In genomic region chr10:110378533-110379108, GRCh38 we compare ENCODE assay signal across 17 cellular contexts.
DNase-seq lines count a peak whose midpoint lies in the region; ATAC-seq, FAIRE-seq and TF ChIP-seq lines count a peak whose summit lies in the region.
"Had no signal": no experiment of that assay in that cellular context is flagged by ENCODE, and none has a peak within 500 bp of the region (broad histone marks: within the 10 kb centered on the region; RNA-seq: fewer than 3 reads in every experiment).

No MANE protein-coding gene starts in this region.

- no peak overlapping the region for H3K4me2 ChIP-seq in K562 (ENCODE audit: insufficient read depth, low read length)
- no peak overlapping the region for H3K4me2 ChIP-seq in GM23338

- FAIRE-seq in K562 (lab: Jason Lieb, UNC), result peak; percentile 52
- FAIRE-seq: D721Med, GM18507, H54 had no signal

- H3K79me2 ChIP-seq in K562 (ENCODE audit: control insufficient read depth, insufficient read depth, low read length) (no peaks in the 10 kb centered on the region), GM23338 (replicated peaks; ENCODE audit: insufficient read depth) (no peaks in the 10 kb centered on the region)

- TF ChIP-seq EP300 in K562 (IDR thresholded peaks at IDR 0.05; ENCODE audit: low read length), result 0 out of 2 replicates have a peak, but pooled peaks have one; percentile 6

- CTCF ChIA-PET in Caco-2 (lab: Charles Lee), result no interaction called here
- CTCF ChIA-PET in HEK293 (lab: Yijun Ruan, JAX), result no interaction called here
- CTCF ChIA-PET in K562 (lab: Yijun Ruan, JAX; ENCODE audit: low intra/inter-chr PET ratio), result no interaction called here

- H3K27ac ChIP-seq in HEK293 (ENCODE audit: extremely low read depth, low read depth, low read length) (no peak overlapping the region), K562 (ENCODE audit: extremely low read depth, low read depth, low read length) (no peak overlapping the region), GM23338 (ENCODE audit: low read depth) (no peak overlapping the region)

- BruUV-seq in Caco-2 (replicated peaks; lab: Mats Ljungman, UMichigan) (no TSS peak), K562 (replicated peaks; lab: Mats Ljungman, UMichigan) (no TSS peak)

- WGBS in K562 (ENCODE audit: insufficient coverage, low coverage, missing lambda C conversion rate), result 34% methylated on average over 5 of the region's 6 CpGs

- no peaks in the 10 kb centered on the region for H3K9me2 ChIP-seq in GM23338 (ENCODE audit: insufficient read depth)

- DNase-seq in Caco-2 (peak; percentile 57 to 61), K562 (ENCODE audit: extremely low read depth in 1 of 4, low spot score in 3 of 4) (peak in 2 of 4 experiments; percentile 14 to 48), fibroblast of villous mesenchyme (ENCODE audit: low read depth) (peak; percentile 62), GM23338 (ENCODE audit: low spot score) (no peak), NCI-H2171 treated with DMSO at 0.1 percent for 48 hours (lab: John Stamatoyannopoulos, UW) (no peak)
- DNase-seq: C1 segment of cervical spinal cord; CD4-positive, alpha-beta memory T cell; DMS53; DMS79 treated with DMSO at 0.1 percent for 48 hours; GF-D8; GOT3 had no signal

- POLR2A ChIA-PET in Caco-2 (lab: Charles Lee) (no interaction called here), HEK293 (lab: Yijun Ruan, JAX) (no interaction called here), K562 (lab: Yijun Ruan, JAX) (no interaction called here)

- ATAC-seq in K562 (peak; percentile 64), GM23338 (no peak)
- no peak for ATAC-seq in activated T-helper 17 cell treated with anti-CD3 and anti-CD28 coated beads, Interleukin-2, amount 50 U/mL, for 72 hours (replicated peaks)

- H4K20me1 ChIP-seq in K562 (replicated peaks; ENCODE audit: control insufficient read depth, insufficient read depth, low read length) (no peaks in the 10 kb centered on the region; the same call in 1 of the 2 replicates), GM23338 (replicated peaks; ENCODE audit: insufficient read depth) (no peaks in the 10 kb centered on the region)

- H3K4me1 ChIP-seq in Caco-2 (peaks cover 26% of the 10 kb centered on the region), HEK293 (ENCODE audit: control insufficient read depth, insufficient read depth, low read length) (no peaks in the 10 kb centered on the region), K562 (replicated peaks in 1 of 2; ENCODE audit: control insufficient read depth in 2 of 2, insufficient read depth in 2 of 2, low read length in 2 of 2) (peaks cover 7 to 30% of the 10 kb centered on the region in 2 experiments; a peak in 4 of 5 replicates), GM23338 (ENCODE audit: insufficient read depth) (no peaks in the 10 kb centered on the region)
- H3K4me1 ChIP-seq: HAP-1 had no signal

- H3K9me3 Mint-ChIP-seq in Caco-2 (ENCODE audit: unreplicated experiment), result no peaks in the 10 kb centered on the region
- H3K9me3 Mint-ChIP-seq in activated T-helper 17 cell treated with anti-CD3 and anti-CD28 coated beads, Interleukin-2, amount 50 U/mL, for 72 hours, result no peaks in the 10 kb centered on the region
- H3K9me3 Mint-ChIP-seq in GM23338, result no peaks in the 10 kb centered on the region
- H3K9me3 Mint-ChIP-seq: CD4-positive, alpha-beta memory T cell had no signal

- no peak for TF ChIP-seq CTCF in Caco-2 (IDR thresholded peaks at IDR 0.05; ENCODE audit: insufficient read depth in 1 of 2, low read depth in 1 of 2, low read length in 1 of 2, severe bottlenecking in 1 of 2, unreplicated experiment in 1 of 2)
- no peak for TF ChIP-seq CTCF in HEK293 (tag by site-specific recombination; IDR thresholded peaks at IDR 0.05)
- TF ChIP-seq CTCF in K562 (IDR thresholded peaks at IDR 0.05 in 2 of 3, conservative IDR thresholded peaks at IDR 0.05 in 1 of 3; ENCODE audit: insufficient read depth in 2 of 3, low read depth in 1 of 3, low read length in 3 of 3), result no peak
- TF ChIP-seq CTCF in fibroblast of villous mesenchyme (IDR thresholded peaks at IDR 0.05; ENCODE audit: insufficient read depth, low read depth, low read length), result no peak
- no peak for TF ChIP-seq CTCF in GM23338 (conservative IDR thresholded peaks at IDR 0.05; ENCODE audit: low read depth in 2 of 2)

- TF ChIP-seq POLR2A in K562 (conservative IDR thresholded peaks at IDR 0.05), result no peak

- H3K4me3 ChIP-seq in Caco-2 (ENCODE audit: low read depth, low read length) (no peak overlapping the region), HEK293 (ENCODE audit: low read depth, low read length) (no peak overlapping the region), K562 (no peak overlapping the region), fibroblast of villous mesenchyme (ENCODE audit: low read depth, low read length) (no peak overlapping the region), GM23338 (no peak overlapping the region)
- H3K4me3 ChIP-seq: HAP-1 had no signal

- intact Hi-C loops in Caco-2 (cut with micrococcal nuclease; ENCODE audit: unreplicated experiment), result loop anchor here (1.0 kb wide), 1 partner anchor 32 kb away; no protein-coding TSS in a partner anchor
- intact Hi-C loops in K562 (cut with micrococcal nuclease), result no loop called here

- H3K9me3 ChIP-seq in Caco-2 (no peaks in the 10 kb centered on the region), HEK293 (ENCODE audit: control insufficient read depth, insufficient read depth, low read depth, low read length) (no peaks in the 10 kb centered on the region), K562 (replicated peaks; ENCODE audit: control insufficient read depth, insufficient read depth, low read depth, low read length) (no peaks in the 10 kb centered on the region)
- H3K9me3 ChIP-seq: HAP-1 had no signal

- H3K27ac Mint-ChIP-seq in Caco-2 (ENCODE audit: unreplicated experiment) (no peak overlapping the region), GM23338 (no peak overlapping the region)
- no peak overlapping the region for H3K27ac Mint-ChIP-seq in activated T-helper 17 cell treated with anti-CD3 and anti-CD28 coated beads, Interleukin-2, amount 50 U/mL, for 72 hours

- in situ Hi-C loops in K562 (cut with MboI), result no loop called here

- H3F3A ChIP-seq in GM23338 (replicated peaks; ENCODE audit: low read depth), result no peaks in the 10 kb centered on the region

- H3K9ac ChIP-seq in K562 (ENCODE audit: insufficient read depth in 1 of 2, low read depth in 2 of 2, low read length in 2 of 2), result peak overlapping the region in 1 of 2 experiments; percentile 12; a peak in 1 of 4 replicates

- no peaks in the 10 kb centered on the region for H3K27me3 ChIP-seq in Caco-2 (replicated peaks; ENCODE audit: control insufficient read depth, insufficient read depth, low read length)
- no peaks in the 10 kb centered on the region for H3K27me3 ChIP-seq in K562 (ENCODE audit: control insufficient read depth in 2 of 2, insufficient read depth in 2 of 2, low read length in 2 of 2)
- no peaks in the 10 kb centered on the region for H3K27me3 ChIP-seq in GM23338 (ENCODE audit: insufficient read depth)

- H3K27me3 Mint-ChIP-seq in Caco-2 (ENCODE audit: insufficient read depth, unreplicated experiment) (no peaks in the 10 kb centered on the region), GM23338 (ENCODE audit: insufficient read depth, low read depth, poor library complexity) (peaks cover 8% of the 10 kb centered on the region)
- no peaks in the 10 kb centered on the region for H3K27me3 Mint-ChIP-seq in activated T-helper 17 cell treated with anti-CD3 and anti-CD28 coated beads, Interleukin-2, amount 50 U/mL, for 72 hours

- no peaks in the 10 kb centered on the region for H3K36me3 Mint-ChIP-seq in Caco-2 (ENCODE audit: insufficient read depth, unreplicated experiment)
- no peaks in the 10 kb centered on the region for H3K36me3 Mint-ChIP-seq in activated T-helper 17 cell treated with anti-CD3 and anti-CD28 coated beads, Interleukin-2, amount 50 U/mL, for 72 hours (ENCODE audit: low read depth)
- H3K36me3 Mint-ChIP-seq in GM23338 (ENCODE audit: low read depth), result no peaks in the 10 kb centered on the region
- H3K36me3 Mint-ChIP-seq: CD4-positive, alpha-beta memory T cell had no signal

- peaks cover 26% of the 10 kb centered on the region for H3K4me1 Mint-ChIP-seq in Caco-2 (ENCODE audit: low read depth, unreplicated experiment)
- peaks cover 4% of the 10 kb centered on the region for H3K4me1 Mint-ChIP-seq in activated T-helper 17 cell treated with anti-CD3 and anti-CD28 coated beads, Interleukin-2, amount 50 U/mL, for 72 hours
- H3K4me1 Mint-ChIP-seq in GM23338, result peaks cover 4% of the 10 kb centered on the region; the same call in 2 of the 3 replicates
- H3K4me1 Mint-ChIP-seq: CD4-positive, alpha-beta memory T cell had no signal

- H3K36me3 ChIP-seq in Caco-2 (ENCODE audit: control insufficient read depth, insufficient read depth, low read length) (no peaks in the 10 kb centered on the region), HEK293 (ENCODE audit: control insufficient read depth in 2 of 2, insufficient read depth in 1 of 2, low read length in 2 of 2) (no peaks in the 10 kb centered on the region), K562 (ENCODE audit: control insufficient read depth, insufficient read depth, low read length) (no peaks in the 10 kb centered on the region), GM23338 (ENCODE audit: insufficient read depth) (no peaks in the 10 kb centered on the region)
- H3K36me3 ChIP-seq: HAP-1 had no signal

- no peak for TF ChIP-seq RAD21 in K562 (CRISPR knock-in tag; conservative IDR thresholded peaks at IDR 0.05 in 1 of 2, IDR thresholded peaks at IDR 0.05 in 1 of 2)

- no peak overlapping the region for H2AFZ ChIP-seq in K562 (ENCODE audit: low read depth, low read length)
- H2AFZ ChIP-seq in GM23338, result no peak overlapping the region

- H3K9me1 ChIP-seq in K562 (ENCODE audit: control insufficient read depth, insufficient read depth, low read length), result no peaks in the 10 kb centered on the region

- H3K4me3 Mint-ChIP-seq in Caco-2 (ENCODE audit: unreplicated experiment) (no peak overlapping the region), GM23338 (no peak overlapping the region)
- no peak overlapping the region for H3K4me3 Mint-ChIP-seq in activated T-helper 17 cell treated with anti-CD3 and anti-CD28 coated beads, Interleukin-2, amount 50 U/mL, for 72 hours
- H3K4me3 Mint-ChIP-seq: CD4-positive, alpha-beta memory T cell had no signal

TF ChIP-seq in HEK293, 187 proteins besides CTCF, POLR2A, EP300 and RAD21 (continues in another document):
- TF ChIP-seq ZNF558 (tag by site-specific recombination; IDR thresholded peaks at IDR 0.05) (no peak), ZFHX2 (tag by site-specific recombination; conservative IDR thresholded peaks at IDR 0.05) (peak; percentile 74), EGR2 (tag by site-specific recombination; IDR thresholded peaks at IDR 0.05; ENCODE audit: low read depth) (peak; percentile 90)

TF ChIP-seq in K562, 482 proteins besides CTCF, POLR2A, EP300 and RAD21 (continues in another document):
- TF ChIP-seq HSF4 (CRISPR knock-in tag; IDR thresholded peaks at IDR 0.05; ENCODE audit: borderline replicate concordance) (no peak), SMARCA4 (IDR thresholded peaks at IDR 0.05) (0 out of 2 replicates have a peak, but pooled peaks have one; percentile 34)

TF ChIP-seq in GM23338, 12 proteins besides CTCF, POLR2A, EP300 and RAD21 (continues in another document):
- TF ChIP-seq CREB1 (CRISPR knock-in tag; IDR thresholded peaks at IDR 0.05; ENCODE audit: low read depth) (no peak), POLR2AphosphoS5 (IDR thresholded peaks at IDR 0.05; ENCODE audit: low read depth) (no peak), ZNF114 (CRISPR knock-in tag; IDR thresholded peaks at IDR 0.05) (no peak)

Comparison
In these comparisons a context has a peak if more than half of its experiments do, and no peak if none do; other contexts are left out.
1. DNase-seq: peak in Caco-2 (2 of 2) and fibroblast of villous mesenchyme (single experiment); none in GM23338 (single experiment) and NCI-H2171 treated with DMSO at 0.1 percent for 48 hours (single experiment).